In genomic region chr1:22673486-22674409, GRCh38 we compare ENCODE assay signal across 8 cellular contexts. TPM values are rescaled to one million over a fixed set of nuclear protein-coding genes. Genes with fewer than 3 reads are reported as not detected.
DNase-seq lines count a peak whose midpoint lies in the region; ATAC-seq and TF ChIP-seq lines count a peak whose summit lies in the region.

No MANE protein-coding gene starts in this region.

- H3K27me3 Mint-ChIP-seq in MCF 10A (ENCODE audit: insufficient read depth, unreplicated experiment) = peaks cover 27% of the 10 kb centered on the region
- peaks cover 26 to 27% of the 10 kb centered on the region in 2 donors for H3K27me3 Mint-ChIP-seq in stimulated activated naive B cell treated with anti-CD40 and anti-IgM and Interleukin-4, amounts not matched to agents 10 μg/mL and 1 μg/mL and 100 μg/mL, for 72 hours

- CTCF ChIA-PET in MCF 10A (lab: Yijun Ruan, JAX) = interaction anchor here (0.5 to 3.6 kb wide), 17 partner anchors 10 to 364 kb away, joined by 3 to 28 read pairs (median 5); no protein-coding TSS in a partner anchor

- H3K4me1 Mint-ChIP-seq in MCF 10A (ENCODE audit: insufficient read depth, unreplicated experiment) = no peaks in the 10 kb centered on the region
- no peaks in the 10 kb centered on the region for H3K4me1 Mint-ChIP-seq in stimulated activated naive B cell treated with anti-CD40 and anti-IgM and Interleukin-4, amounts not matched to agents 10 μg/mL and 1 μg/mL and 100 μg/mL, for 72 hours

- TF ChIP-seq CTCF in GM13976 (IDR thresholded peaks at IDR 0.05; ENCODE audit: borderline replicate concordance, control extremely low read depth, extremely low read depth, insufficient read depth, missing control alignments) (peak; percentile 60), MCF 10A (IDR thresholded peaks at IDR 0.05; ENCODE audit: unreplicated experiment) (peak; percentile 79)

- no peak overlapping the region for H3K27ac Mint-ChIP-seq in MCF 10A (ENCODE audit: low read depth, unreplicated experiment)
- H3K27ac Mint-ChIP-seq in stimulated activated naive B cell treated with anti-CD40 and anti-IgM and Interleukin-4, amounts not matched to agents 10 μg/mL and 1 μg/mL and 100 μg/mL, for 72 hours = no peak overlapping the region

- POLR2A ChIA-PET in MCF 10A (lab: Yijun Ruan, JAX) = no interaction called here

- intact Hi-C loops in MCF 10A (cut with micrococcal nuclease) = loop anchor here (1.0 kb wide), 3 partner anchors 216 to 291 kb away; no protein-coding TSS in a partner anchor

- H3K36me3 Mint-ChIP-seq in MCF 10A (ENCODE audit: insufficient read depth, unreplicated experiment) = no peaks in the 10 kb centered on the region
- no peaks in the 10 kb centered on the region for H3K36me3 Mint-ChIP-seq in stimulated activated naive B cell treated with anti-CD40 and anti-IgM and Interleukin-4, amounts not matched to agents 10 μg/mL and 1 μg/mL and 100 μg/mL, for 72 hours

- in situ Hi-C loops in GM13976 (cut with MboI; ENCODE audit: low sequenced_read_pairs, unreplicated experiment) = no loop called here

- H3K9me3 Mint-ChIP-seq in MCF 10A (ENCODE audit: unreplicated experiment) = no peaks in the 10 kb centered on the region
- H3K9me3 Mint-ChIP-seq in stimulated activated naive B cell treated with anti-CD40 and anti-IgM and Interleukin-4, amounts not matched to agents 10 μg/mL and 1 μg/mL and 100 μg/mL, for 72 hours = no peaks in the 10 kb centered on the region

- H3K4me3 Mint-ChIP-seq in MCF 10A (ENCODE audit: unreplicated experiment) = no peak overlapping the region
- no peak overlapping the region for H3K4me3 Mint-ChIP-seq in stimulated activated naive B cell treated with anti-CD40 and anti-IgM and Interleukin-4, amounts not matched to agents 10 μg/mL and 1 μg/mL and 100 μg/mL, for 72 hours

- DNase-seq in CD1c-positive myeloid dendritic cell (ENCODE audit: extremely low spot score) = peak; percentile 59
- peak; percentile 66 for DNase-seq in GM13976 (ENCODE audit: low spot score)
- DNase-seq in NCI-H345 treated with DMSO at 0.1 percent for 48 hours (lab: John Stamatoyannopoulos, UW; ENCODE audit: unreplicated experiment) = peak; percentile 35
- peak; percentile 63 for DNase-seq in MCF 10A (ENCODE audit: unreplicated experiment)
- DNase-seq in left kidney (ENCODE audit: low read depth, low spot score) = peak; percentile 88
- no peak for DNase-seq in stimulated activated naive B cell treated with anti-CD40 and anti-IgM and Interleukin-4, amounts not matched to agents 10 μg/mL and 1 μg/mL and 100 μg/mL, for 72 hours
- no peak for DNase-seq in occipital lobe (lab: John Stamatoyannopoulos, UW)
- DNase-seq in activated CD4-positive, CD25-positive, alpha-beta regulatory T cell treated with anti-CD3 and anti-CD28 coated beads, Interleukin-2, amount 50 U/mL, for 72 hours = no peak

- no TSS peak for BruUV-seq in MCF 10A (replicated peaks; lab: Mats Ljungman, UMichigan)

- ATAC-seq in stimulated activated naive B cell treated with anti-CD40 and anti-IgM and Interleukin-4, amounts not matched to agents 10 μg/mL and 1 μg/mL and 100 μg/mL, for 72 hours (replicated peaks) = peak; percentile 33 to 47

RNA-seq across cellular contexts. Expression of gene C1QB, which starts 20.7 kb away (rescaled TPM):
- not detected in 2 replicates for total RNA-seq in MCF 10A (2022)
- total RNA-seq in occipital lobe = 4.8 TPM

RNA-seq across cellular contexts. Expression of gene C1QC, which starts 30.3 kb away (rescaled TPM):
- total RNA-seq in MCF 10A (2022) (not detected in 2 replicates), occipital lobe (7.5 TPM)

RNA-seq across cellular contexts. Expression of gene EPHB2, which starts 36.9 kb away (rescaled TPM):
- total RNA-seq in MCF 10A (2022) (0.22 and 0.79 TPM in 2 replicates), occipital lobe (34.9 TPM)

RNA-seq across cellular contexts. Expression of gene C1QA, which starts 37.3 kb away (rescaled TPM):
- total RNA-seq in MCF 10A (2022) (not detected in 2 replicates), occipital lobe (10.9 TPM)

Comparison
In these comparisons a context has a peak if more than half of its experiments do, and no peak if none do; other contexts are left out.
1. DNase-seq: peak in CD1c-positive myeloid dendritic cell (single experiment), GM13976 (single experiment), NCI-H345 treated with DMSO at 0.1 percent for 48 hours (single experiment), MCF 10A (single experiment) and left kidney (single experiment); none in stimulated activated naive B cell treated with anti-CD40 and anti-IgM and Interleukin-4, amounts not matched to agents 10 μg/mL and 1 μg/mL and 100 μg/mL, for 72 hours (single experiment), occipital lobe (single experiment) and activated CD4-positive, CD25-positive, alpha-beta regulatory T cell treated with anti-CD3 and anti-CD28 coated beads, Interleukin-2, amount 50 U/mL, for 72 hours (single experiment).
2. RNA of gene EPHB2, which starts 36.9 kb away (total RNA-seq): 34.9 TPM in occipital lobe (single experiment); 0.22 to 0.79 TPM in MCF 10A; every median in the first group is over 10 times any median in the second.